In the genomic region with DNA sequence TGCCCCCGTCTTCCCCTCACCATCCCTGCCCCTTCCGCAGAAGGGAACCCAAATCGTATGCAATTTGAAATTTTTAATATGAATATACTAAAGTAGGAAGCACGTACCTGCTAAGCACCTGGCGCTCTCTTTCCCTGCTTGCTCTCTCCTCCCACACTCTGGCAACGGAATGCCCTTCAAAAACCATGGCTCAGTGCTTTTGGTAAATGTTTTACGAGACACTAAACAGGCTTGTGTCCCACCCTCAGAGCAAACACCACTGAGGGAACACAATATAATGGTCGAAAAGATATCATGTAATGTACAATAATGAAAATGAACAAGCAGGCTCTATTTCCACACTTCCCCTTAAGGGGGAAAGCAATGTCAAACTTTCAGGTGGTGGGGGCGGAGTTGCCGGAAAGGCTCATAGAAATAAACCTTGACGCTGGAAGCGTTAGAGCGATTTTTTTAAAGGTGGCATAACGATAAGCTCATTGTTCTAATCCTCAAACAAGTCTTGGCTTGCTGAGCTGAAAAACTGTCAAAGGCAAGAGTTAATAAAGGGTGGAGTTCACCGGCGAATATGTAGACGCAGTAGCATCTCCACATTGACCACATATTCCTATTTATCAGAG, we compare ENCODE assay signal across 1 cellular context.
TF ChIP-seq lines count a peak whose summit lies in the region.

No MANE protein-coding gene starts in this region.

TF ChIP-seq in HepG2, 621 proteins besides CTCF, POLR2A, EP300 and RAD21 (continued from another document and continues in another):
- TF ChIP-seq, protein P1, sequence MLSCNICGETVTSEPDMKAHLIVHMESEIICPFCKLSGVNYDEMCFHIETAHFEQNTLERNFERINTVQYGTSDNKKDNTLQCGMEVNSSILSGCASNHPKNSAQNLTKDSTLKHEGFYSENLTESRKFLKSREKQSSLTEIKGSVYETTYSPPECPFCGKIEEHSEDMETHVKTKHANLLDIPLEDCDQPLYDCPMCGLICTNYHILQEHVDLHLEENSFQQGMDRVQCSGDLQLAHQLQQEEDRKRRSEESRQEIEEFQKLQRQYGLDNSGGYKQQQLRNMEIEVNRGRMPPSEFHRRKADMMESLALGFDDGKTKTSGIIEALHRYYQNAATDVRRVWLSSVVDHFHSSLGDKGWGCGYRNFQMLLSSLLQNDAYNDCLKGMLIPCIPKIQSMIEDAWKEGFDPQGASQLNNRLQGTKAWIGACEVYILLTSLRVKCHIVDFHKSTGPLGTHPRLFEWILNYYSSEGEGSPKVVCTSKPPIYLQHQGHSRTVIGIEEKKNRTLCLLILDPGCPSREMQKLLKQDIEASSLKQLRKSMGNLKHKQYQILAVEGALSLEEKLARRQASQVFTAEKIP (CRISPR knock-in tag; IDR thresholded peaks at IDR 0.05; ENCODE audit: borderline replicate concordance) = no peak
- TF ChIP-seq, protein P2, sequence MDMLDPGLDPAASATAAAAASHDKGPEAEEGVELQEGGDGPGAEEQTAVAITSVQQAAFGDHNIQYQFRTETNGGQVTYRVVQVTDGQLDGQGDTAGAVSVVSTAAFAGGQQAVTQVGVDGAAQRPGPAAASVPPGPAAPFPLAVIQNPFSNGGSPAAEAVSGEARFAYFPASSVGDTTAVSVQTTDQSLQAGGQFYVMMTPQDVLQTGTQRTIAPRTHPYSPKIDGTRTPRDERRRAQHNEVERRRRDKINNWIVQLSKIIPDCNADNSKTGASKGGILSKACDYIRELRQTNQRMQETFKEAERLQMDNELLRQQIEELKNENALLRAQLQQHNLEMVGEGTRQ (IDR thresholded peaks at IDR 0.05; ENCODE audit: low read depth, low read length) = no peak
- TF ChIP-seq, protein P2 (CRISPR knock-in tag; IDR thresholded peaks at IDR 0.05; ENCODE audit: borderline replicate concordance) = no peak
- TF ChIP-seq ZEB1 (IDR thresholded peaks at IDR 0.05; ENCODE audit: insufficient replicate concordance, low read depth) (peak; percentile 67), SP2 (CRISPR knock-in tag; IDR thresholded peaks at IDR 0.05) (no peak), PHF21A (CRISPR knock-in tag; IDR thresholded peaks at IDR 0.05) (peak; percentile 35; the same call in 1 of the 2 replicates), ZSCAN9 (CRISPR knock-in tag; IDR thresholded peaks at IDR 0.05; ENCODE audit: borderline replicate concordance) (no peak), ZNF83 (CRISPR knock-in tag; IDR thresholded peaks at IDR 0.05; ENCODE audit: borderline replicate concordance) (no peak), GATAD2A (CRISPR knock-in tag; IDR thresholded peaks at IDR 0.05) (peak; percentile 15; the same call in 1 of the 2 replicates), ARNT (IDR thresholded peaks at IDR 0.05) (no peak), SAP130 (CRISPR knock-in tag; IDR thresholded peaks at IDR 0.05; ENCODE audit: low read depth) (peak; percentile 48; the same call in 1 of the 2 replicates), ZNF549 (CRISPR knock-in tag; IDR thresholded peaks at IDR 0.05) (no peak), ETV6 (CRISPR knock-in tag; conservative IDR thresholded peaks at IDR 0.05) (no peak), ZFP37 (CRISPR knock-in tag; IDR thresholded peaks at IDR 0.05; ENCODE audit: borderline replicate concordance) (no peak), ZNF567 (CRISPR knock-in tag; IDR thresholded peaks at IDR 0.05; ENCODE audit: borderline replicate concordance) (no peak), ZNF841 (CRISPR knock-in tag; IDR thresholded peaks at IDR 0.05; ENCODE audit: borderline replicate concordance) (no peak), GABPB1 (CRISPR knock-in tag; IDR thresholded peaks at IDR 0.05) (no peak), MAFG (CRISPR knock-in tag; IDR thresholded peaks at IDR 0.05) (no peak), ZNF468 (CRISPR knock-in tag; IDR thresholded peaks at IDR 0.05) (no peak), ZBTB7A (CRISPR knock-in tag; IDR thresholded peaks at IDR 0.05) (no peak), FOXA3 (CRISPR knock-in tag; IDR thresholded peaks at IDR 0.05) (peak; percentile 23), SOX6 (IDR thresholded peaks at IDR 0.05) (no peak), SOX6 (CRISPR knock-in tag; IDR thresholded peaks at IDR 0.05) (peak; percentile 67), ZSCAN25 (CRISPR knock-in tag; IDR thresholded peaks at IDR 0.05) (no peak), SIN3A (IDR thresholded peaks at IDR 0.05; ENCODE audit: borderline replicate concordance, low read depth, low read length) (0 out of 2 replicates have a peak, but pooled peaks have one; percentile 16), FOXP1 (IDR thresholded peaks at IDR 0.05) (no peak), FOXP1 (CRISPR knock-in tag; IDR thresholded peaks at IDR 0.05) (0 out of 2 replicates have a peak, but pooled peaks have one; percentile 17), MAZ (IDR thresholded peaks at IDR 0.05; ENCODE audit: borderline replicate concordance, low read depth, low read length) (no peak), MAZ (CRISPR knock-in tag; IDR thresholded peaks at IDR 0.05; ENCODE audit: low read depth) (no peak), ELF4 (CRISPR knock-in tag; IDR thresholded peaks at IDR 0.05; ENCODE audit: borderline replicate concordance) (no peak), SALL2 (CRISPR knock-in tag; IDR thresholded peaks at IDR 0.05) (no peak), ARHGAP35 (CRISPR knock-in tag; IDR thresholded peaks at IDR 0.05; ENCODE audit: borderline replicate concordance) (no peak), LCORL (IDR thresholded peaks at IDR 0.05) (no peak), LCORL (CRISPR knock-in tag; IDR thresholded peaks at IDR 0.05) (no peak), SMARCE1 (IDR thresholded peaks at IDR 0.05; ENCODE audit: borderline replicate concordance) (no peak), ZNF761 (CRISPR knock-in tag; conservative IDR thresholded peaks at IDR 0.05) (no peak), SPEN (CRISPR knock-in tag; IDR thresholded peaks at IDR 0.05; ENCODE audit: low read depth) (no peak), ZNF552 (CRISPR knock-in tag; IDR thresholded peaks at IDR 0.05; ENCODE audit: borderline replicate concordance) (no peak), KDM6A (CRISPR knock-in tag; IDR thresholded peaks at IDR 0.05; ENCODE audit: low read depth) (no peak), XRCC5 (optimal IDR thresholded peaks at IDR 0.05; ENCODE audit: low read length) (peak; percentile 36), PAWR (CRISPR knock-in tag; IDR thresholded peaks at IDR 0.05; ENCODE audit: borderline replicate concordance) (no peak), ARID2 (CRISPR knock-in tag; IDR thresholded peaks at IDR 0.05; ENCODE audit: borderline replicate concordance) (no peak), NFYB (CRISPR knock-in tag; IDR thresholded peaks at IDR 0.05) (no peak), RFX3 (CRISPR knock-in tag; IDR thresholded peaks at IDR 0.05) (no peak), RFXANK (CRISPR knock-in tag; IDR thresholded peaks at IDR 0.05) (no peak), CCDC6 (CRISPR knock-in tag; IDR thresholded peaks at IDR 0.05) (no peak), PRMT3 (CRISPR knock-in tag; IDR thresholded peaks at IDR 0.05; ENCODE audit: borderline replicate concordance, low read depth) (no peak), SAFB2 (CRISPR knock-in tag; IDR thresholded peaks at IDR 0.05; ENCODE audit: borderline replicate concordance, low read depth) (no peak), ZNF326 (CRISPR knock-in tag; IDR thresholded peaks at IDR 0.05; ENCODE audit: borderline replicate concordance) (no peak)
- TF ChIP-seq, protein P3, sequence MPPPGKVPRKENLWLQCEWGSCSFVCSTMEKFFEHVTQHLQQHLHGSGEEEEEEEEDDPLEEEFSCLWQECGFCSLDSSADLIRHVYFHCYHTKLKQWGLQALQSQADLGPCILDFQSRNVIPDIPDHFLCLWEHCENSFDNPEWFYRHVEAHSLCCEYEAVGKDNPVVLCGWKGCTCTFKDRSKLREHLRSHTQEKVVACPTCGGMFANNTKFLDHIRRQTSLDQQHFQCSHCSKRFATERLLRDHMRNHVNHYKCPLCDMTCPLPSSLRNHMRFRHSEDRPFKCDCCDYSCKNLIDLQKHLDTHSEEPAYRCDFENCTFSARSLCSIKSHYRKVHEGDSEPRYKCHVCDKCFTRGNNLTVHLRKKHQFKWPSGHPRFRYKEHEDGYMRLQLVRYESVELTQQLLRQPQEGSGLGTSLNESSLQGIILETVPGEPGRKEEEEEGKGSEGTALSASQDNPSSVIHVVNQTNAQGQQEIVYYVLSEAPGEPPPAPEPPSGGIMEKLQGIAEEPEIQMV (CRISPR knock-in tag; IDR thresholded peaks at IDR 0.05; ENCODE audit: low read depth) = no peak
- TF ChIP-seq, protein P4, sequence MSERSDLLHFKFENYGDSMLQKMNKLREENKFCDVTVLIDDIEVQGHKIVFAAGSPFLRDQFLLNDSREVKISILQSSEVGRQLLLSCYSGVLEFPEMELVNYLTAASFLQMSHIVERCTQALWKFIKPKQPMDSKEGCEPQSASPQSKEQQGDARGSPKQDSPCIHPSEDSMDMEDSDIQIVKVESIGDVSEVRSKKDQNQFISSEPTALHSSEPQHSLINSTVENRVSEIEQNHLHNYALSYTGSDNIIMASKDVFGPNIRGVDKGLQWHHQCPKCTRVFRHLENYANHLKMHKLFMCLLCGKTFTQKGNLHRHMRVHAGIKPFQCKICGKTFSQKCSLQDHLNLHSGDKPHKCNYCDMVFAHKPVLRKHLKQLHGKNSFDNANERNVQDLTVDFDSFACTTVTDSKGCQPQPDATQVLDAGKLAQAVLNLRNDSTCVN (CRISPR knock-in tag; IDR thresholded peaks at IDR 0.05; ENCODE audit: borderline replicate concordance) = no peak
- TF ChIP-seq, protein P5, sequence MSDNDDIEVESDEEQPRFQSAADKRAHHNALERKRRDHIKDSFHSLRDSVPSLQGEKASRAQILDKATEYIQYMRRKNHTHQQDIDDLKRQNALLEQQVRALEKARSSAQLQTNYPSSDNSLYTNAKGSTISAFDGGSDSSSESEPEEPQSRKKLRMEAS (IDR thresholded peaks at IDR 0.05) = no peak
- TF ChIP-seq, protein P6, sequence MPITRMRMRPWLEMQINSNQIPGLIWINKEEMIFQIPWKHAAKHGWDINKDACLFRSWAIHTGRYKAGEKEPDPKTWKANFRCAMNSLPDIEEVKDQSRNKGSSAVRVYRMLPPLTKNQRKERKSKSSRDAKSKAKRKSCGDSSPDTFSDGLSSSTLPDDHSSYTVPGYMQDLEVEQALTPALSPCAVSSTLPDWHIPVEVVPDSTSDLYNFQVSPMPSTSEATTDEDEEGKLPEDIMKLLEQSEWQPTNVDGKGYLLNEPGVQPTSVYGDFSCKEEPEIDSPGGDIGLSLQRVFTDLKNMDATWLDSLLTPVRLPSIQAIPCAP (CRISPR knock-in tag; IDR thresholded peaks at IDR 0.05; ENCODE audit: low read depth) = no peak
- TF ChIP-seq, protein P7, sequence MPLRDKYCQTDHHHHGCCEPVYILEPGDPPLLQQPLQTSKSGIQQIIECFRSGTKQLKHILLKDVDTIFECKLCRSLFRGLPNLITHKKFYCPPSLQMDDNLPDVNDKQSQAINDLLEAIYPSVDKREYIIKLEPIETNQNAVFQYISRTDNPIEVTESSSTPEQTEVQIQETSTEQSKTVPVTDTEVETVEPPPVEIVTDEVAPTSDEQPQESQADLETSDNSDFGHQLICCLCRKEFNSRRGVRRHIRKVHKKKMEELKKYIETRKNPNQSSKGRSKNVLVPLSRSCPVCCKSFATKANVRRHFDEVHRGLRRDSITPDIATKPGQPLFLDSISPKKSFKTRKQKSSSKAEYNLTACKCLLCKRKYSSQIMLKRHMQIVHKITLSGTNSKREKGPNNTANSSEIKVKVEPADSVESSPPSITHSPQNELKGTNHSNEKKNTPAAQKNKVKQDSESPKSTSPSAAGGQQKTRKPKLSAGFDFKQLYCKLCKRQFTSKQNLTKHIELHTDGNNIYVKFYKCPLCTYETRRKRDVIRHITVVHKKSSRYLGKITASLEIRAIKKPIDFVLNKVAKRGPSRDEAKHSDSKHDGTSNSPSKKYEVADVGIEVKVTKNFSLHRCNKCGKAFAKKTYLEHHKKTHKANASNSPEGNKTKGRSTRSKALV (CRISPR knock-in tag; IDR thresholded peaks at IDR 0.05) = no peak
- TF ChIP-seq, protein P8, sequence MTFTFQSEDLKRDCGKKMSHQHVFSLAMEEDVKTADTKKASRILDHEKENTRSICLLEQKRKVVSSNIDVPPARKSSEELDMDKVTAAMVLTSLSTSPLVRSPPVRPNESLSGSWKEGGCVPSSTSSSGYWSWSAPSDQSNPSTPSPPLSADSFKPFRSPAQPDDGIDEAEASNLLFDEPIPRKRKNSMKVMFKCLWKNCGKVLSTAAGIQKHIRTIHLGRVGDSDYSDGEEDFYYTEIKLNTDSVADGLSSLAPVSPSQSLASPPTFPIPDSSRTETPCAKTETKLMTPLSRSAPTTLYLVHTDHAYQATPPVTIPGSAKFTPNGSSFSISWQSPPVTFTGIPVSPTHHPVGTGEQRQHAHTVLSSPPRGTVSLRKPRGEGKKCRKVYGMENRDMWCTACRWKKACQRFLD (CRISPR knock-in tag; IDR thresholded peaks at IDR 0.05; ENCODE audit: borderline replicate concordance) = no peak
- TF ChIP-seq, protein P9, sequence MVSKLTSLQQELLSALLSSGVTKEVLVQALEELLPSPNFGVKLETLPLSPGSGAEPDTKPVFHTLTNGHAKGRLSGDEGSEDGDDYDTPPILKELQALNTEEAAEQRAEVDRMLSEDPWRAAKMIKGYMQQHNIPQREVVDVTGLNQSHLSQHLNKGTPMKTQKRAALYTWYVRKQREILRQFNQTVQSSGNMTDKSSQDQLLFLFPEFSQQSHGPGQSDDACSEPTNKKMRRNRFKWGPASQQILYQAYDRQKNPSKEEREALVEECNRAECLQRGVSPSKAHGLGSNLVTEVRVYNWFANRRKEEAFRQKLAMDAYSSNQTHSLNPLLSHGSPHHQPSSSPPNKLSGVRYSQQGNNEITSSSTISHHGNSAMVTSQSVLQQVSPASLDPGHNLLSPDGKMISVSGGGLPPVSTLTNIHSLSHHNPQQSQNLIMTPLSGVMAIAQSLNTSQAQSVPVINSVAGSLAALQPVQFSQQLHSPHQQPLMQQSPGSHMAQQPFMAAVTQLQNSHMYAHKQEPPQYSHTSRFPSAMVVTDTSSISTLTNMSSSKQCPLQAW (CRISPR knock-in tag; IDR thresholded peaks at IDR 0.05) = peak; percentile 84
- TF ChIP-seq, protein P10, sequence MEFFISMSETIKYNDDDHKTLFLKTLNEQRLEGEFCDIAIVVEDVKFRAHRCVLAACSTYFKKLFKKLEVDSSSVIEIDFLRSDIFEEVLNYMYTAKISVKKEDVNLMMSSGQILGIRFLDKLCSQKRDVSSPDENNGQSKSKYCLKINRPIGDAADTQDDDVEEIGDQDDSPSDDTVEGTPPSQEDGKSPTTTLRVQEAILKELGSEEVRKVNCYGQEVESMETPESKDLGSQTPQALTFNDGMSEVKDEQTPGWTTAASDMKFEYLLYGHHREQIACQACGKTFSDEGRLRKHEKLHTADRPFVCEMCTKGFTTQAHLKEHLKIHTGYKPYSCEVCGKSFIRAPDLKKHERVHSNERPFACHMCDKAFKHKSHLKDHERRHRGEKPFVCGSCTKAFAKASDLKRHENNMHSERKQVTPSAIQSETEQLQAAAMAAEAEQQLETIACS (CRISPR knock-in tag; IDR thresholded peaks at IDR 0.05) = no peak
- TF ChIP-seq, protein P11, sequence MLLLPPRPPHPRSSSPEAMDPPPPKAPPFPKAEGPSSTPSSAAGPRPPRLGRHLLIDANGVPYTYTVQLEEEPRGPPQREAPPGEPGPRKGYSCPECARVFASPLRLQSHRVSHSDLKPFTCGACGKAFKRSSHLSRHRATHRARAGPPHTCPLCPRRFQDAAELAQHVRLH (CRISPR knock-in tag; IDR thresholded peaks at IDR 0.05; ENCODE audit: borderline replicate concordance, low read depth) = no peak
